ENCODE assay signal across 16 cellular contexts in genomic region chr2:25076749-25077148, GRCh38. TPM values are rescaled to one million over a fixed set of nuclear protein-coding genes. Genes with fewer than 3 reads are reported as not detected.
DNase-seq lines count a peak whose midpoint lies in the region; ATAC-seq and TF ChIP-seq lines count a peak whose summit lies in the region.
"Had no signal": no experiment of that assay in that cellular context is flagged by ENCODE, and none has a peak within 500 bp of the region (broad histone marks: within the 10 kb centered on the region; RNA-seq: fewer than 3 reads in every experiment).

No MANE protein-coding gene starts in this region.

- in situ Hi-C loops in SK-MEL-5 (cut with HindIII; ENCODE audit: low pct_unique_long_range_greater_than_20kb, low sequenced_read_pairs) = no loop called here

- H3K4me3 Mint-ChIP-seq in natural killer cell = no peak overlapping the region
- H3K4me3 Mint-ChIP-seq: activated naive CD4-positive, alpha-beta T cell treated with anti-CD3 and anti-CD28 coated beads for 36 hours had no signal

- 0 out of 2 replicates have a peak overlapping the region, but pooled peaks have one; percentile 12 for H3K4me3 ChIP-seq in BE2C (ENCODE audit: low read depth, low read length)
- H3K4me3 ChIP-seq in GM12865 (ENCODE audit: low read depth, low read length) = no peak overlapping the region
- H3K4me3 ChIP-seq: colonic mucosa, gastroesophageal sphincter, lower lobe of right lung, SJCRH30 had no signal

- H3K36me3 Mint-ChIP-seq in natural killer cell = no peaks in the 10 kb centered on the region

- H3K4me1 ChIP-seq in BE2C = peaks cover 6% of the 10 kb centered on the region
- H3K4me1 ChIP-seq: colonic mucosa, parathyroid adenoma had no signal

- DNase-seq in BE2C (peak; percentile 37), GM12865 (ENCODE audit: low read depth) (peak; percentile 18), SK-MEL-5 (ENCODE audit: low read depth, low spot score) (peak; percentile 81), left kidney (ENCODE audit: low read depth, low spot score) (peak; percentile 64), natural killer cell (no peak), GM19238 (ENCODE audit: insufficient read length, low spot score) (no peak)
- DNase-seq: activated naive CD4-positive, alpha-beta T cell treated with anti-CD3 and anti-CD28 coated beads for 36 hours; colonic mucosa; DMS53; HCEC 1CT; lower lobe of right lung; NCI-H524 treated with DMSO at 0.1 percent for 48 hours had no signal

- no peaks in the 10 kb centered on the region for H3K9me3 Mint-ChIP-seq in natural killer cell
- H3K9me3 Mint-ChIP-seq: activated naive CD4-positive, alpha-beta T cell treated with anti-CD3 and anti-CD28 coated beads for 36 hours had no signal

- no peaks in the 10 kb centered on the region for H3K4me1 Mint-ChIP-seq in natural killer cell

- H3K9me3 ChIP-seq in BE2C = no peaks in the 10 kb centered on the region
- H3K9me3 ChIP-seq: colonic mucosa, gastroesophageal sphincter, lower lobe of right lung, SJCRH30 had no signal

- H3K27me3 ChIP-seq in BE2C = no peaks in the 10 kb centered on the region
- H3K27me3 ChIP-seq: colonic mucosa, gastroesophageal sphincter, SJCRH30 had no signal

- H3K27me3 Mint-ChIP-seq in natural killer cell (ENCODE audit: low read depth in 2 of 2) = peaks cover 27 to 45% of the 10 kb centered on the region in 2 donors

- ATAC-seq in natural killer cell (no peak), GM19324 (IDR thresholded peaks at IDR 0.05; ENCODE audit: low FRiP score, unreplicated experiment) (no peak)
- ATAC-seq: gastroesophageal sphincter, lower lobe of right lung had no signal

- H3K36me3 ChIP-seq in BE2C = no peaks in the 10 kb centered on the region
- H3K36me3 ChIP-seq: colonic mucosa, gastroesophageal sphincter, lower lobe of right lung, SJCRH30 had no signal

- H3K27ac Mint-ChIP-seq in natural killer cell = no peak overlapping the region
- H3K27ac Mint-ChIP-seq: activated naive CD4-positive, alpha-beta T cell treated with anti-CD3 and anti-CD28 coated beads for 36 hours had no signal

- intact Hi-C loops in natural killer cell (cut with micrococcal nuclease) = no loop called here

- TF ChIP-seq CTCF in BE2C (IDR thresholded peaks at IDR 0.05; ENCODE audit: low read depth, low read length) = no peak
- TF ChIP-seq CTCF in GM12865 (IDR thresholded peaks at IDR 0.05; ENCODE audit: insufficient read depth, low read depth, low read length, missing control alignments) = no peak
- no peak for TF ChIP-seq CTCF in natural killer cell (IDR thresholded peaks at IDR 0.05)

RNA-seq across cellular contexts. Expression of gene EFR3B, which starts 34.9 kb away (rescaled TPM):
- polyA plus RNA-seq in BE2C (2012; ENCODE audit: insufficient read depth, insufficient read length, low read depth) = 0.86 TPM
- total RNA-seq in SK-MEL-5 (2014; rRNA removed; shearing (Covaris generic)) = 7.9 and 10.1 TPM in 2 replicates
- polyA plus RNA-seq in SK-MEL-5 (2015; cell fraction: cytosol; rRNA removed) = 18.4 and 25.3 TPM in 2 replicates
- polyA plus RNA-seq in SK-MEL-5 (2015; cell fraction: nucleus; rRNA removed) = 24.5 and 36.2 TPM in 2 replicates
- total RNA-seq in natural killer cell = under 1 TPM in 1 of 3 donors, not detected in 2; 0.05 TPM

Comparison
In these comparisons a context has a peak if more than half of its experiments do, and no peak if none do; other contexts are left out.
1. DNase-seq: peak in BE2C (single experiment), GM12865 (single experiment), SK-MEL-5 (single experiment) and left kidney (single experiment); none in natural killer cell (single experiment) and GM19238 (single experiment).